12 cellular contexts compared by ENCODE assay signal in the genomic region with DNA sequence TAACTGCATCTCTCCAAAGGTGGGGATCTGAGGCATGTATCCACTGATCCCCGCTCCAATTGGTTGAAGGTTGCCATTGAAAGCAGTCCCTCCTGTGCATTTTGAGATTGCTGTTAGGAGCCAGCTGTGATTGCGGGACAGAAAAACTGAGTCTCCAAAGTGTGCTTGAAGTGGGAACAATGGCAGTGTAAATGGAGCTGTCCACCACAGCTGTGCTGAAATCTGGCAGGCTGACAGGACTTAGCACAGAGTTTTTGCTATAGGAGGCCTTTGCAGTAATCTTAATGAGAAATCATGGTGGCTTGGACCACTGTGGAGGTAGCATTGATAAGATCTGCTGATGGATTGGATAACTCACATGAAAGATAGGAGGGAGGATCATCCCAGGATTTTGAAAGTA. TPM values are rescaled to one million over a fixed set of nuclear protein-coding genes. Genes with fewer than 3 reads are reported as not detected.
DNase-seq lines count a peak whose midpoint lies in the region; ATAC-seq and TF ChIP-seq lines count a peak whose summit lies in the region.
"Had no signal": no experiment of that assay in that cellular context is flagged by ENCODE, and none has a peak within 500 bp of the region (broad histone marks: within the 10 kb centered on the region; RNA-seq: fewer than 3 reads in every experiment).

No MANE protein-coding gene starts in this region.

- TF ChIP-seq CTCF in astrocyte of the cerebellum (IDR thresholded peaks at IDR 0.05; ENCODE audit: low read depth, low read length, missing control alignments) (no peak), liver (IDR thresholded peaks at IDR 0.05; ENCODE audit: low read depth, low read length, missing input control) (no peak)

- H3K9me3 ChIP-seq in Karpas-422 (ENCODE audit: low read length) (no peaks in the 10 kb centered on the region), liver (ENCODE audit: control insufficient read depth in 4 of 4, low read length in 3 of 4) (no peaks in the 10 kb centered on the region)

- no peak overlapping the region for H2AFZ ChIP-seq in Karpas-422 (ENCODE audit: low read length)

- H3K27ac ChIP-seq in Karpas-422 (ENCODE audit: low read length) (no peak overlapping the region), liver (ENCODE audit: low read depth in 1 of 2, low read length in 2 of 2) (no peak overlapping the region)

- H3K4me3 ChIP-seq in Karpas-422 (ENCODE audit: low read length) (no peak overlapping the region), astrocyte of the cerebellum (ENCODE audit: low read depth, low read length) (no peak overlapping the region), liver (ENCODE audit: low read depth in 1 of 3, low read length in 3 of 3) (no peak overlapping the region)

- in situ Hi-C loops in astrocyte of the cerebellum (cut with HindIII; ENCODE audit: low sequenced_read_pairs) = no loop called here

- 100% methylated on average over 2 of the region's 2 CpGs for WGBS in liver

- peak; percentile 7 for DNase-seq in GM03348 (ENCODE audit: low spot score)
- DNase-seq in Karpas-422 = peak; percentile 52
- peak; percentile 19 for DNase-seq in astrocyte of the cerebellum (ENCODE audit: low read depth)
- DNase-seq in kidney glomerular epithelial cell (lab: John Stamatoyannopoulos, UW) = no peak
- DNase-seq: activated gamma-delta T cell treated with Interleukin-2 at 50 U/mL for 16 hours, DMS79, NCI-H510A, retina had no signal

- no peaks in the 10 kb centered on the region for H3K9me2 ChIP-seq in Karpas-422 (replicated peaks; ENCODE audit: insufficient read depth, low read length)

- H3K4me2 ChIP-seq in Karpas-422 (ENCODE audit: low read depth, low read length, poor library complexity, severe bottlenecking) = no peak overlapping the region

- H3K9ac ChIP-seq in Karpas-422 (ENCODE audit: low read length) (no peak overlapping the region), liver (ENCODE audit: low read depth in 1 of 2, low read length in 2 of 2) (no peak overlapping the region)

- H3K79me2 ChIP-seq in Karpas-422 (ENCODE audit: low read length) = peaks cover 57% of the 10 kb centered on the region

- no peak for TF ChIP-seq RAD21 in liver (IDR thresholded peaks at IDR 0.05)

- peaks cover 36% of the 10 kb centered on the region for H3K36me3 ChIP-seq in Karpas-422 (ENCODE audit: insufficient read depth, low read length)
- H3K36me3 ChIP-seq in liver (ENCODE audit: control insufficient read depth in 4 of 4, insufficient read depth in 3 of 4, low read depth in 1 of 4, low read length in 3 of 4) = peaks cover 0 to 21% (median 18%) of the 10 kb centered on the region in 4 donors

- no peak for ATAC-seq in esophagus mucosa
- ATAC-seq in HG03521 (IDR thresholded peaks at IDR 0.05; ENCODE audit: unreplicated experiment) = no peak
- ATAC-seq: left lobe of liver had no signal

- H3K4me1 ChIP-seq in Karpas-422 (ENCODE audit: low read length) (peaks cover 19% of the 10 kb centered on the region), liver (ENCODE audit: control insufficient read depth in 4 of 4, insufficient read depth in 4 of 4, low read length in 3 of 4) (peaks cover 0 to 10% (median 6%) of the 10 kb centered on the region in 4 donors)

- H4K20me1 ChIP-seq in Karpas-422 (ENCODE audit: insufficient read depth, low read depth, low read length) = no peaks in the 10 kb centered on the region

- H3K27me3 ChIP-seq in Karpas-422 (ENCODE audit: low read length) = no peaks in the 10 kb centered on the region
- H3K27me3 ChIP-seq in liver (ENCODE audit: control insufficient read depth in 4 of 4, insufficient read depth in 4 of 4, low read length in 3 of 4) = no peaks in the 10 kb centered on the region

TF ChIP-seq in liver, 16 proteins besides CTCF, POLR2A, EP300 and RAD21:
- TF ChIP-seq, protein P1, sequence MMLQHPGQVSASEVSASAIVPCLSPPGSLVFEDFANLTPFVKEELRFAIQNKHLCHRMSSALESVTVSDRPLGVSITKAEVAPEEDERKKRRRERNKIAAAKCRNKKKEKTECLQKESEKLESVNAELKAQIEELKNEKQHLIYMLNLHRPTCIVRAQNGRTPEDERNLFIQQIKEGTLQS (IDR thresholded peaks at IDR 0.05) = no peak
- TF ChIP-seq, protein P2, sequence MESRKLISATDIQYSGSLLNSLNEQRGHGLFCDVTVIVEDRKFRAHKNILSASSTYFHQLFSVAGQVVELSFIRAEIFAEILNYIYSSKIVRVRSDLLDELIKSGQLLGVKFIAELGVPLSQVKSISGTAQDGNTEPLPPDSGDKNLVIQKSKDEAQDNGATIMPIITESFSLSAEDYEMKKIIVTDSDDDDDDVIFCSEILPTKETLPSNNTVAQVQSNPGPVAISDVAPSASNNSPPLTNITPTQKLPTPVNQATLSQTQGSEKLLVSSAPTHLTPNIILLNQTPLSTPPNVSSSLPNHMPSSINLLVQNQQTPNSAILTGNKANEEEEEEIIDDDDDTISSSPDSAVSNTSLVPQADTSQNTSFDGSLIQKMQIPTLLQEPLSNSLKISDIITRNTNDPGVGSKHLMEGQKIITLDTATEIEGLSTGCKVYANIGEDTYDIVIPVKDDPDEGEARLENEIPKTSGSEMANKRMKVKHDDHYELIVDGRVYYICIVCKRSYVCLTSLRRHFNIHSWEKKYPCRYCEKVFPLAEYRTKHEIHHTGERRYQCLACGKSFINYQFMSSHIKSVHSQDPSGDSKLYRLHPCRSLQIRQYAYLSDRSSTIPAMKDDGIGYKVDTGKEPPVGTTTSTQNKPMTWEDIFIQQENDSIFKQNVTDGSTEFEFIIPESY (IDR thresholded peaks at IDR 0.05) = no peak
- TF ChIP-seq YY1 (IDR thresholded peaks at IDR 0.05) = no peak
- TF ChIP-seq TAF1 (conservative IDR thresholded peaks at IDR 0.05) = no peak
- TF ChIP-seq HNF4A (conservative IDR thresholded peaks at IDR 0.05) = no peak
- TF ChIP-seq EGR1 (IDR thresholded peaks at IDR 0.05; ENCODE audit: low read depth in 2 of 2) = no peak
- peak; percentile 99 for TF ChIP-seq REST (IDR thresholded peaks at IDR 0.05)
- no peak for TF ChIP-seq SP1 (IDR thresholded peaks at IDR 0.05)
- TF ChIP-seq FOXA2 (IDR thresholded peaks at IDR 0.05) = no peak
TF ChIP-seq in liver: peak in this region for 1.

RNA-seq across cellular contexts. Expression of gene RNF20, which starts 3.3 kb away (rescaled TPM):
- total RNA-seq in Karpas-422 (2014; rRNA removed; shearing (Covaris generic); ENCODE audit: low replicate concordance) = 12.0 and 17.7 TPM in 2 replicates
- total RNA-seq in liver (10 to 100 TPM; 12.7 to 13.9 TPM), esophagus mucosa (36.9 TPM)
- 1 to 10 TPM; 8.3 to 9.1 TPM for polyA plus RNA-seq in liver

RNA-seq across cellular contexts. Expression of gene PPP3R2, which starts 57.8 kb away (rescaled TPM):
- not detected in 2 replicates for total RNA-seq in Karpas-422 (2014; rRNA removed; shearing (Covaris generic); ENCODE audit: low replicate concordance)
- under 1 TPM in 1 of 2 donors, not detected in 1; 0.08 TPM for total RNA-seq in liver
- polyA plus RNA-seq in liver = not detected
- total RNA-seq in esophagus mucosa = not detected
- total RNA-seq: left lobe of liver had no signal
